Comparison of ENCODE assay signal across 1 cellular context in the genomic region with DNA sequence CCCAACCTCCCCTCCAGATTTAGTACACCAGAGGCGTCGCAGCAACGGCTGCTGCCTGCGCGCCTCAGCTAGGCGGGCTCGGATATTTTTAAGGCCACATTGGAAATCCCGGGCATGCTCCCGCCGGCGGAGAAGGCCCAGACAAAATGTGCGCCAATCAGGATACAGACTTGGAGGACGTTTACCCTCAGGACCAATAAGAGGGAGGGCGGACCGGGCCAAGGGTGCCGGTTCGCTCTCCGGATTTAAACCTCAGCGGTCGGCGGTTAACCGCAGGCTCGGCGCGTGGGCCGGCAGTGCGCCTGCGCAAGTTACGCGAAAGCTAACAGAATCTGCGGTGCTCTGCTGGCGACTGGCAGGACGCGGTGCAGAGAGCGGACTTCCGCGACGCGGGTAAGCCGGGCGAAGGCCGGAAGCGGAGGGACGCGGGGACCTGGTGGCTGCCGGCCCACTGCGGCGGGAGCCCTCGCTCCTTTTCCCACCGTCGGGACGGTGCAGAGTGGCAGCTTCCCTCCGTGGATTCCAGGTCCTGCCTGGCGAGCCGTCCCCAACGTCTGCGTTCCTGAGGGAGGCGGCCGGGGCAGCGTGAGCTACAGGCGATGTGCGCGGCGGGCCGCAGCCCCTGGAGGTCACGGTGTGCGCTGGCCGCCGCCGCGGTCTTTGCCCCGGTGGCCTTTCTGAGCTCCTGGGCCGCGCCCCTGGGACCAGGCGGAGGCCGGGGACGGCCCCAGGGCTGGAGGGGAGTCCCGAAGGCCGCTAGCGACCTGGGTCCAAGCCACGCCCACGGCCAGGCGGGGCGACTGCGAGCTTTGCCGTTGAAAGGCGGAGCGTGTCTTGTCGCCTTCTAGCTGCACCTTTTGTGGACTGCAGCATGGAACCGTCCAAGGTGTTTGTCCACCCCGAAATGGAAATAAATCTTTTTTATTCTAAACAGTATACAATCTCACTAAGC.
A peak's percentile ranks its signal among the peaks of the same experiment; 100 is the strongest.
TF ChIP-seq lines count a peak whose summit lies in the region.

A gene with protein sequence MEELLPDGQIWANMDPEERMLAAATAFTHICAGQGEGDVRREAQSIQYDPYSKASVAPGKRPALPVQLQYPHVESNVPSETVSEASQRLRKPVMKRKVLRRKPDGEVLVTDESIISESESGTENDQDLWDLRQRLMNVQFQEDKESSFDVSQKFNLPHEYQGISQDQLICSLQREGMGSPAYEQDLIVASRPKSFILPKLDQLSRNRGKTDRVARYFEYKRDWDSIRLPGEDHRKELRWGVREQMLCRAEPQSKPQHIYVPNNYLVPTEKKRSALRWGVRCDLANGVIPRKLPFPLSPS (plus strand): TSS at position 296 of the 952 bp plus-strand sequence. CDS start 11,701 bp downstream, outside the sequence.

TF ChIP-seq in K562, 482 proteins besides CTCF, POLR2A, EP300 and RAD21 (continued from another document and continues in another):
- TF ChIP-seq, protein P1, sequence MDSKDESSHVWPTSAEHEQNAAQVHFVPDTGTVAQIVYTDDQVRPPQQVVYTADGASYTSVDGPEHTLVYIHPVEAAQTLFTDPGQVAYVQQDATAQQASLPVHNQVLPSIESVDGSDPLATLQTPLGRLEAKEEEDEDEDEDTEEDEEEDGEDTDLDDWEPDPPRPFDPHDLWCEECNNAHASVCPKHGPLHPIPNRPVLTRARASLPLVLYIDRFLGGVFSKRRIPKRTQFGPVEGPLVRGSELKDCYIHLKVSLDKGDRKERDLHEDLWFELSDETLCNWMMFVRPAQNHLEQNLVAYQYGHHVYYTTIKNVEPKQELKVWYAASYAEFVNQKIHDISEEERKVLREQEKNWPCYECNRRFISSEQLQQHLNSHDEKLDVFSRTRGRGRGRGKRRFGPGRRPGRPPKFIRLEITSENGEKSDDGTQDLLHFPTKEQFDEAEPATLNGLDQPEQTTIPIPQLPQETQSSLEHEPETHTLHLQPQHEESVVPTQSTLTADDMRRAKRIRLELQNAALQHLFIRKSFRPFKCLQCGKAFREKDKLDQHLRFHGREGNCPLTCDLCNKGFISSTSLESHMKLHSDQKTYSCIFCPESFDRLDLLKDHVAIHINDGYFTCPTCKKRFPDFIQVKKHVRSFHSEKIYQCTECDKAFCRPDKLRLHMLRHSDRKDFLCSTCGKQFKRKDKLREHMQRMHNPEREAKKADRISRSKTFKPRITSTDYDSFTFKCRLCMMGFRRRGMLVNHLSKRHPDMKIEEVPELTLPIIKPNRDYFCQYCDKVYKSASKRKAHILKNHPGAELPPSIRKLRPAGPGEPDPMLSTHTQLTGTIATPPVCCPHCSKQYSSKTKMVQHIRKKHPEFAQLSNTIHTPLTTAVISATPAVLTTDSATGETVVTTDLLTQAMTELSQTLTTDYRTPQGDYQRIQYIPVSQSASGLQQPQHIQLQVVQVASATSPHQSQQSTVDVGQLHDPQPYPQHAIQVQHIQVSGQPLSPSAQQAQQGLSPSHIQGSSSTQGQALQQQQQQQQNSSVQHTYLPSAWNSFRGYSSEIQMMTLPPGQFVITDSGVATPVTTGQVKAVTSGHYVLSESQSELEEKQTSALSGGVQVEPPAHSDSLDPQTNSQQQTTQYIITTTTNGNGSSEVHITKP (IDR thresholded peaks at IDR 0.05; ENCODE audit: partially characterized antibody), result peak; percentile 91
- TF ChIP-seq PRPF4 (IDR thresholded peaks at IDR 0.05; ENCODE audit: insufficient read depth, low read depth, low read length, poor library complexity, severe bottlenecking) (no peak), RBM14 (IDR thresholded peaks at IDR 0.05; ENCODE audit: borderline replicate concordance, insufficient read depth, low read depth, low read length) (0 out of 2 replicates have a peak, but pooled peaks have one; percentile 72), SMAD4 (CRISPR knock-in tag; conservative IDR thresholded peaks at IDR 0.05) (peak; percentile 78), BMI1 (IDR thresholded peaks at IDR 0.05; ENCODE audit: low read length) (no peak), PHF21A (IDR thresholded peaks at IDR 0.05; ENCODE audit: borderline replicate concordance, low read depth) (0 out of 2 replicates have a peak, but pooled peaks have one; percentile 22), LCOR (CRISPR knock-in tag; IDR thresholded peaks at IDR 0.05) (no peak), OTX1 (CRISPR knock-in tag; IDR thresholded peaks at IDR 0.05) (no peak), KLF10 (CRISPR knock-in tag; IDR thresholded peaks at IDR 0.05) (no peak), RBM15 (IDR thresholded peaks at IDR 0.05; ENCODE audit: insufficient read depth, low read length) (no peak), MYC (IDR thresholded peaks at IDR 0.05; ENCODE audit: low read depth, low read length) (peak; percentile 58; the same call in 1 of the 2 replicates), MYC (CRISPR knock-in tag; IDR thresholded peaks at IDR 0.05; ENCODE audit: borderline replicate concordance, low read depth) (no peak), ZZZ3 (IDR thresholded peaks at IDR 0.05) (no peak), ZBTB8A (IDR thresholded peaks at IDR 0.05; ENCODE audit: partially characterized antibody) (no peak), ZNF766 (CRISPR knock-in tag; conservative IDR thresholded peaks at IDR 0.05) (no peak), NUFIP1 (IDR thresholded peaks at IDR 0.05; ENCODE audit: partially characterized antibody) (no peak), TRIM28 (IDR thresholded peaks at IDR 0.05) (no peak), CCNT2 (IDR thresholded peaks at IDR 0.05; ENCODE audit: borderline replicate concordance, extremely low read depth, insufficient read length, low read depth, low read length) (peak; percentile 50), ZNF347 (CRISPR knock-in tag; IDR thresholded peaks at IDR 0.05; ENCODE audit: low read depth) (no peak), RHOXF2B (CRISPR knock-in tag; conservative IDR thresholded peaks at IDR 0.05) (no peak), POLR2G (IDR thresholded peaks at IDR 0.05; ENCODE audit: low read depth, low read length) (peak; percentile 93), POLR2AphosphoS5 (IDR thresholded peaks at IDR 0.05; ENCODE audit: control insufficient read depth, insufficient read depth, low read depth, low read length) (no peak; the same call in 1 of the 2 replicates), ZNF79 (CRISPR knock-in tag; IDR thresholded peaks at IDR 0.05; ENCODE audit: low read depth) (no peak), SRSF7 (optimal IDR thresholded peaks at IDR 0.05; ENCODE audit: low read depth, low read length) (no peak), MXI1 (IDR thresholded peaks at IDR 0.05; ENCODE audit: low read depth, low read length) (no peak), MEIS2 (IDR thresholded peaks at IDR 0.05; ENCODE audit: partially characterized antibody) (peak; percentile 77), ZBTB1 (CRISPR knock-in tag; IDR thresholded peaks at IDR 0.05; ENCODE audit: borderline replicate concordance, low read depth) (peak; percentile 81; the same call in 1 of the 2 replicates), ZNF778 (CRISPR knock-in tag; IDR thresholded peaks at IDR 0.05) (no peak), NR2C2 (CRISPR knock-in tag; IDR thresholded peaks at IDR 0.05) (no peak; the same call in 1 of the 2 replicates), NR2C2 (tag; IDR thresholded peaks at IDR 0.05) (peak; percentile 64; the same call in 1 of the 2 replicates)
- TF ChIP-seq, protein P2, sequence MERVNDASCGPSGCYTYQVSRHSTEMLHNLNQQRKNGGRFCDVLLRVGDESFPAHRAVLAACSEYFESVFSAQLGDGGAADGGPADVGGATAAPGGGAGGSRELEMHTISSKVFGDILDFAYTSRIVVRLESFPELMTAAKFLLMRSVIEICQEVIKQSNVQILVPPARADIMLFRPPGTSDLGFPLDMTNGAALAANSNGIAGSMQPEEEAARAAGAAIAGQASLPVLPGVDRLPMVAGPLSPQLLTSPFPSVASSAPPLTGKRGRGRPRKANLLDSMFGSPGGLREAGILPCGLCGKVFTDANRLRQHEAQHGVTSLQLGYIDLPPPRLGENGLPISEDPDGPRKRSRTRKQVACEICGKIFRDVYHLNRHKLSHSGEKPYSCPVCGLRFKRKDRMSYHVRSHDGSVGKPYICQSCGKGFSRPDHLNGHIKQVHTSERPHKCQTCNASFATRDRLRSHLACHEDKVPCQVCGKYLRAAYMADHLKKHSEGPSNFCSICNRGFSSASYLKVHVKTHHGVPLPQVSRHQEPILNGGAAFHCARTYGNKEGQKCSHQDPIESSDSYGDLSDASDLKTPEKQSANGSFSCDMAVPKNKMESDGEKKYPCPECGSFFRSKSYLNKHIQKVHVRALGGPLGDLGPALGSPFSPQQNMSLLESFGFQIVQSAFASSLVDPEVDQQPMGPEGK (CRISPR knock-in tag; IDR thresholded peaks at IDR 0.05; ENCODE audit: borderline replicate concordance), result no peak
- TF ChIP-seq, protein P3, sequence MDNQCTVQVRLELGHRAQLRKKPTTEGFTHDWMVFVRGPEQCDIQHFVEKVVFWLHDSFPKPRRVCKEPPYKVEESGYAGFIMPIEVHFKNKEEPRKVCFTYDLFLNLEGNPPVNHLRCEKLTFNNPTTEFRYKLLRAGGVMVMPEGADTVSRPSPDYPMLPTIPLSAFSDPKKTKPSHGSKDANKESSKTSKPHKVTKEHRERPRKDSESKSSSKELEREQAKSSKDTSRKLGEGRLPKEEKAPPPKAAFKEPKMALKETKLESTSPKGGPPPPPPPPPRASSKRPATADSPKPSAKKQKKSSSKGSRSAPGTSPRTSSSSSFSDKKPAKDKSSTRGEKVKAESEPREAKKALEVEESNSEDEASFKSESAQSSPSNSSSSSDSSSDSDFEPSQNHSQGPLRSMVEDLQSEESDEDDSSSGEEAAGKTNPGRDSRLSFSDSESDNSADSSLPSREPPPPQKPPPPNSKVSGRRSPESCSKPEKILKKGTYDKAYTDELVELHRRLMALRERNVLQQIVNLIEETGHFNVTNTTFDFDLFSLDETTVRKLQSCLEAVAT (IDR thresholded peaks at IDR 0.05), result peak in 1 of 2 experiments; percentile 95; a peak in 2 of 4 replicates
- TF ChIP-seq, protein P4, sequence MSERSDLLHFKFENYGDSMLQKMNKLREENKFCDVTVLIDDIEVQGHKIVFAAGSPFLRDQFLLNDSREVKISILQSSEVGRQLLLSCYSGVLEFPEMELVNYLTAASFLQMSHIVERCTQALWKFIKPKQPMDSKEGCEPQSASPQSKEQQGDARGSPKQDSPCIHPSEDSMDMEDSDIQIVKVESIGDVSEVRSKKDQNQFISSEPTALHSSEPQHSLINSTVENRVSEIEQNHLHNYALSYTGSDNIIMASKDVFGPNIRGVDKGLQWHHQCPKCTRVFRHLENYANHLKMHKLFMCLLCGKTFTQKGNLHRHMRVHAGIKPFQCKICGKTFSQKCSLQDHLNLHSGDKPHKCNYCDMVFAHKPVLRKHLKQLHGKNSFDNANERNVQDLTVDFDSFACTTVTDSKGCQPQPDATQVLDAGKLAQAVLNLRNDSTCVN (CRISPR knock-in tag; IDR thresholded peaks at IDR 0.05), result no peak
- TF ChIP-seq, protein P5, sequence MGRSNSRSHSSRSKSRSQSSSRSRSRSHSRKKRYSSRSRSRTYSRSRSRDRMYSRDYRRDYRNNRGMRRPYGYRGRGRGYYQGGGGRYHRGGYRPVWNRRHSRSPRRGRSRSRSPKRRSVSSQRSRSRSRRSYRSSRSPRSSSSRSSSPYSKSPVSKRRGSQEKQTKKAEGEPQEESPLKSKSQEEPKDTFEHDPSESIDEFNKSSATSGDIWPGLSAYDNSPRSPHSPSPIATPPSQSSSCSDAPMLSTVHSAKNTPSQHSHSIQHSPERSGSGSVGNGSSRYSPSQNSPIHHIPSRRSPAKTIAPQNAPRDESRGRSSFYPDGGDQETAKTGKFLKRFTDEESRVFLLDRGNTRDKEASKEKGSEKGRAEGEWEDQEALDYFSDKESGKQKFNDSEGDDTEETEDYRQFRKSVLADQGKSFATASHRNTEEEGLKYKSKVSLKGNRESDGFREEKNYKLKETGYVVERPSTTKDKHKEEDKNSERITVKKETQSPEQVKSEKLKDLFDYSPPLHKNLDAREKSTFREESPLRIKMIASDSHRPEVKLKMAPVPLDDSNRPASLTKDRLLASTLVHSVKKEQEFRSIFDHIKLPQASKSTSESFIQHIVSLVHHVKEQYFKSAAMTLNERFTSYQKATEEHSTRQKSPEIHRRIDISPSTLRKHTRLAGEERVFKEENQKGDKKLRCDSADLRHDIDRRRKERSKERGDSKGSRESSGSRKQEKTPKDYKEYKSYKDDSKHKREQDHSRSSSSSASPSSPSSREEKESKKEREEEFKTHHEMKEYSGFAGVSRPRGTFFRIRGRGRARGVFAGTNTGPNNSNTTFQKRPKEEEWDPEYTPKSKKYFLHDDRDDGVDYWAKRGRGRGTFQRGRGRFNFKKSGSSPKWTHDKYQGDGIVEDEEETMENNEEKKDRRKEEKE (IDR thresholded peaks at IDR 0.05; ENCODE audit: borderline replicate concordance in 1 of 2, control insufficient read depth in 1 of 2, low read depth in 2 of 2, low read length in 1 of 2), result no peak
- TF ChIP-seq, protein P6, sequence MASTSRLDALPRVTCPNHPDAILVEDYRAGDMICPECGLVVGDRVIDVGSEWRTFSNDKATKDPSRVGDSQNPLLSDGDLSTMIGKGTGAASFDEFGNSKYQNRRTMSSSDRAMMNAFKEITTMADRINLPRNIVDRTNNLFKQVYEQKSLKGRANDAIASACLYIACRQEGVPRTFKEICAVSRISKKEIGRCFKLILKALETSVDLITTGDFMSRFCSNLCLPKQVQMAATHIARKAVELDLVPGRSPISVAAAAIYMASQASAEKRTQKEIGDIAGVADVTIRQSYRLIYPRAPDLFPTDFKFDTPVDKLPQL (IDR thresholded peaks at IDR 0.05; ENCODE audit: extremely low read depth, insufficient read length), result no peak
- TF ChIP-seq, protein P7, sequence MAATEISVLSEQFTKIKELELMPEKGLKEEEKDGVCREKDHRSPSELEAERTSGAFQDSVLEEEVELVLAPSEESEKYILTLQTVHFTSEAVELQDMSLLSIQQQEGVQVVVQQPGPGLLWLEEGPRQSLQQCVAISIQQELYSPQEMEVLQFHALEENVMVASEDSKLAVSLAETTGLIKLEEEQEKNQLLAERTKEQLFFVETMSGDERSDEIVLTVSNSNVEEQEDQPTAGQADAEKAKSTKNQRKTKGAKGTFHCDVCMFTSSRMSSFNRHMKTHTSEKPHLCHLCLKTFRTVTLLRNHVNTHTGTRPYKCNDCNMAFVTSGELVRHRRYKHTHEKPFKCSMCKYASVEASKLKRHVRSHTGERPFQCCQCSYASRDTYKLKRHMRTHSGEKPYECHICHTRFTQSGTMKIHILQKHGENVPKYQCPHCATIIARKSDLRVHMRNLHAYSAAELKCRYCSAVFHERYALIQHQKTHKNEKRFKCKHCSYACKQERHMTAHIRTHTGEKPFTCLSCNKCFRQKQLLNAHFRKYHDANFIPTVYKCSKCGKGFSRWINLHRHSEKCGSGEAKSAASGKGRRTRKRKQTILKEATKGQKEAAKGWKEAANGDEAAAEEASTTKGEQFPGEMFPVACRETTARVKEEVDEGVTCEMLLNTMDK (IDR thresholded peaks at IDR 0.05; ENCODE audit: borderline replicate concordance, insufficient read depth, low read depth, low read length, poor library complexity, severe bottlenecking), result no peak
- TF ChIP-seq, protein P8, sequence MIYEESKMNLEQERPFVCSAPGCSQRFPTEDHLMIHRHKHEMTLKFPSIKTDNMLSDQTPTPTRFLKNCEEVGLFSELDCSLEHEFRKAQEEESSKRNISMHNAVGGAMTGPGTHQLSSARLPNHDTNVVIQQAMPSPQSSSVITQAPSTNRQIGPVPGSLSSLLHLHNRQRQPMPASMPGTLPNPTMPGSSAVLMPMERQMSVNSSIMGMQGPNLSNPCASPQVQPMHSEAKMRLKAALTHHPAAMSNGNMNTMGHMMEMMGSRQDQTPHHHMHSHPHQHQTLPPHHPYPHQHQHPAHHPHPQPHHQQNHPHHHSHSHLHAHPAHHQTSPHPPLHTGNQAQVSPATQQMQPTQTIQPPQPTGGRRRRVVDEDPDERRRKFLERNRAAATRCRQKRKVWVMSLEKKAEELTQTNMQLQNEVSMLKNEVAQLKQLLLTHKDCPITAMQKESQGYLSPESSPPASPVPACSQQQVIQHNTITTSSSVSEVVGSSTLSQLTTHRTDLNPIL (CRISPR knock-in tag; IDR thresholded peaks at IDR 0.05), result no peak
